Comparison of ENCODE assay signal across 1 cellular context in the genomic region with DNA sequence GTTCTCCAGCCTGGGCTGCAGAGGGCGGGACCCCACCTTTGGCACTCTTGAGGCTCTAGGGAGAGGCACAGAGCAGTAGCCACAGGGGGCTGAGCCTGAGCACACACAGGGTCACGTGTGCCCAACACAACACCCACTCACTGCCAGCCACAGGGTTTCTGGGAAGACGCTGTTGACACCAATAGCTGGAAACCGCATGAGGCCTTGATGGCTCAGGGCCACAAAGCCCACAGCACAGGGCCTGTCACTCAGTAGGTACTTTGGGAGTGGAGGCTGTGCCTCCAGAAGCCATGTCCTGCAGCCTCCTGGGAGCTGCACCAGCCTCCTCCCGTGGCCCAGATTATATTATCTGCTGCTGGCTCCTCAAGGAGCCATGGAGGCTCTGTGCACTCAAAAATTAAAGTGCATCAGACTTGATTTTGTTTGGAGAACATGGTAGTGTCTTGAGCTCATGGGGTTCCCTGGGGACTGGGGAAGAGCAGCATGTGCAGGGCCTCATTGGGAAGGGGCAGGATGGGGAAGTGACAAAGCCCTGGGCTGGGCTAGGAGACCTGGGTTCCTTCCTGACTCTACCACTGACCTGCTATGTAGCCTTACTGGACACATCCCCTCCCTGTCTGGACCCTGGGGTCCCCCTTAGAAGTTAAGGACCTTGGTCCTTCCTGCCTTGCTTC.
TF ChIP-seq lines count a peak whose summit lies in the region.

No MANE protein-coding gene starts in this region.

TF ChIP-seq in HepG2, 621 proteins besides CTCF, POLR2A, EP300 and RAD21 (continued from another document and continues in another):
- TF ChIP-seq, protein P1, sequence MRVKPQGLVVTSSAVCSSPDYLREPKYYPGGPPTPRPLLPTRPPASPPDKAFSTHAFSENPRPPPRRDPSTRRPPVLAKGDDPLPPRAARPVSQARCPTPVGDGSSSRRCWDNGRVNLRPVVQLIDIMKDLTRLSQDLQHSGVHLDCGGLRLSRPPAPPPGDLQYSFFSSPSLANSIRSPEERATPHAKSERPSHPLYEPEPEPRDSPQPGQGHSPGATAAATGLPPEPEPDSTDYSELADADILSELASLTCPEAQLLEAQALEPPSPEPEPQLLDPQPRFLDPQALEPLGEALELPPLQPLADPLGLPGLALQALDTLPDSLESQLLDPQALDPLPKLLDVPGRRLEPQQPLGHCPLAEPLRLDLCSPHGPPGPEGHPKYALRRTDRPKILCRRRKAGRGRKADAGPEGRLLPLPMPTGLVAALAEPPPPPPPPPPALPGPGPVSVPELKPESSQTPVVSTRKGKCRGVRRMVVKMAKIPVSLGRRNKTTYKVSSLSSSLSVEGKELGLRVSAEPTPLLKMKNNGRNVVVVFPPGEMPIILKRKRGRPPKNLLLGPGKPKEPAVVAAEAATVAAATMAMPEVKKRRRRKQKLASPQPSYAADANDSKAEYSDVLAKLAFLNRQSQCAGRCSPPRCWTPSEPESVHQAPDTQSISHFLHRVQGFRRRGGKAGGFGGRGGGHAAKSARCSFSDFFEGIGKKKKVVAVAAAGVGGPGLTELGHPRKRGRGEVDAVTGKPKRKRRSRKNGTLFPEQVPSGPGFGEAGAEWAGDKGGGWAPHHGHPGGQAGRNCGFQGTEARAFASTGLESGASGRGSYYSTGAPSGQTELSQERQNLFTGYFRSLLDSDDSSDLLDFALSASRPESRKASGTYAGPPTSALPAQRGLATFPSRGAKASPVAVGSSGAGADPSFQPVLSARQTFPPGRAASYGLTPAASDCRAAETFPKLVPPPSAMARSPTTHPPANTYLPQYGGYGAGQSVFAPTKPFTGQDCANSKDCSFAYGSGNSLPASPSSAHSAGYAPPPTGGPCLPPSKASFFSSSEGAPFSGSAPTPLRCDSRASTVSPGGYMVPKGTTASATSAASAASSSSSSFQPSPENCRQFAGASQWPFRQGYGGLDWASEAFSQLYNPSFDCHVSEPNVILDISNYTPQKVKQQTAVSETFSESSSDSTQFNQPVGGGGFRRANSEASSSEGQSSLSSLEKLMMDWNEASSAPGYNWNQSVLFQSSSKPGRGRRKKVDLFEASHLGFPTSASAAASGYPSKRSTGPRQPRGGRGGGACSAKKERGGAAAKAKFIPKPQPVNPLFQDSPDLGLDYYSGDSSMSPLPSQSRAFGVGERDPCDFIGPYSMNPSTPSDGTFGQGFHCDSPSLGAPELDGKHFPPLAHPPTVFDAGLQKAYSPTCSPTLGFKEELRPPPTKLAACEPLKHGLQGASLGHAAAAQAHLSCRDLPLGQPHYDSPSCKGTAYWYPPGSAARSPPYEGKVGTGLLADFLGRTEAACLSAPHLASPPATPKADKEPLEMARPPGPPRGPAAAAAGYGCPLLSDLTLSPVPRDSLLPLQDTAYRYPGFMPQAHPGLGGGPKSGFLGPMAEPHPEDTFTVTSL (CRISPR knock-in tag; IDR thresholded peaks at IDR 0.05; ENCODE audit: borderline replicate concordance): no peak
- TF ChIP-seq SETDB1 (CRISPR knock-in tag; IDR thresholded peaks at IDR 0.05; ENCODE audit: borderline replicate concordance) (no peak), ZNF44 (CRISPR knock-in tag; IDR thresholded peaks at IDR 0.05) (no peak), ZFP41 (CRISPR knock-in tag; IDR thresholded peaks at IDR 0.05; ENCODE audit: borderline replicate concordance) (no peak), SOX13 (IDR thresholded peaks at IDR 0.05) (no peak), SOX13 (CRISPR knock-in tag; conservative IDR thresholded peaks at IDR 0.05 in 1 of 2, IDR thresholded peaks at IDR 0.05 in 1 of 2) (peak in 1 of 2 experiments; percentile 57; a peak in 1 of 4 replicates), YEATS2 (CRISPR knock-in tag; IDR thresholded peaks at IDR 0.05; ENCODE audit: borderline replicate concordance) (peak; percentile 65; the same call in 1 of the 2 replicates), RFX1 (IDR thresholded peaks at IDR 0.05) (no peak), SRSF4 (IDR thresholded peaks at IDR 0.05; ENCODE audit: low read depth, low read length, poor library complexity, severe bottlenecking) (no peak), EEA1 (CRISPR knock-in tag; IDR thresholded peaks at IDR 0.05; ENCODE audit: borderline replicate concordance) (no peak), SKI (IDR thresholded peaks at IDR 0.05; ENCODE audit: partially characterized antibody) (no peak), NPAS2 (CRISPR knock-in tag; IDR thresholded peaks at IDR 0.05; ENCODE audit: borderline replicate concordance) (no peak), ZNF557 (CRISPR knock-in tag; IDR thresholded peaks at IDR 0.05) (no peak), KLF9 (CRISPR knock-in tag; IDR thresholded peaks at IDR 0.05; ENCODE audit: low read depth) (no peak), ATF1 (CRISPR knock-in tag; IDR thresholded peaks at IDR 0.05) (no peak)
- TF ChIP-seq, protein P2, sequence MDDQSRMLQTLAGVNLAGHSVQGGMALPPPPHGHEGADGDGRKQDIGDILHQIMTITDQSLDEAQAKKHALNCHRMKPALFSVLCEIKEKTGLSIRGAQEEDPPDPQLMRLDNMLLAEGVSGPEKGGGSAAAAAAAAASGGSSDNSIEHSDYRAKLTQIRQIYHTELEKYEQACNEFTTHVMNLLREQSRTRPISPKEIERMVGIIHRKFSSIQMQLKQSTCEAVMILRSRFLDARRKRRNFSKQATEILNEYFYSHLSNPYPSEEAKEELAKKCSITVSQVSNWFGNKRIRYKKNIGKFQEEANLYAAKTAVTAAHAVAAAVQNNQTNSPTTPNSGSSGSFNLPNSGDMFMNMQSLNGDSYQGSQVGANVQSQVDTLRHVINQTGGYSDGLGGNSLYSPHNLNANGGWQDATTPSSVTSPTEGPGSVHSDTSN (CRISPR knock-in tag; IDR thresholded peaks at IDR 0.05; ENCODE audit: borderline replicate concordance): no peak
- TF ChIP-seq, protein P3, sequence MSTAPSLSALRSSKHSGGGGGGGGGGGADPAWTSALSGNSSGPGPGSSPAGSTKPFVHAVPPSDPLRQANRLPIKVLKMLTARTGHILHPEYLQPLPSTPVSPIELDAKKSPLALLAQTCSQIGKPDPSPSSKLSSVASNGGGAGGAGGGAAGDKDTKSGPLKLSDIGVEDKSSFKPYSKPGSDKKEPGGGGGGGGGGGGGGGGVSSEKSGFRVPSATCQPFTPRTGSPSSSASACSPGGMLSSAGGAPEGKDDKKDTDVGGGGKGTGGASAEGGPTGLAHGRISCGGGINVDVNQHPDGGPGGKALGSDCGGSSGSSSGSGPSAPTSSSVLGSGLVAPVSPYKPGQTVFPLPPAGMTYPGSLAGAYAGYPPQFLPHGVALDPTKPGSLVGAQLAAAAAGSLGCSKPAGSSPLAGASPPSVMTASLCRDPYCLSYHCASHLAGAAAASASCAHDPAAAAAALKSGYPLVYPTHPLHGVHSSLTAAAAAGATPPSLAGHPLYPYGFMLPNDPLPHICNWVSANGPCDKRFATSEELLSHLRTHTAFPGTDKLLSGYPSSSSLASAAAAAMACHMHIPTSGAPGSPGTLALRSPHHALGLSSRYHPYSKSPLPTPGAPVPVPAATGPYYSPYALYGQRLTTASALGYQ (CRISPR knock-in tag; IDR thresholded peaks at IDR 0.05): no peak
- TF ChIP-seq, protein P4, sequence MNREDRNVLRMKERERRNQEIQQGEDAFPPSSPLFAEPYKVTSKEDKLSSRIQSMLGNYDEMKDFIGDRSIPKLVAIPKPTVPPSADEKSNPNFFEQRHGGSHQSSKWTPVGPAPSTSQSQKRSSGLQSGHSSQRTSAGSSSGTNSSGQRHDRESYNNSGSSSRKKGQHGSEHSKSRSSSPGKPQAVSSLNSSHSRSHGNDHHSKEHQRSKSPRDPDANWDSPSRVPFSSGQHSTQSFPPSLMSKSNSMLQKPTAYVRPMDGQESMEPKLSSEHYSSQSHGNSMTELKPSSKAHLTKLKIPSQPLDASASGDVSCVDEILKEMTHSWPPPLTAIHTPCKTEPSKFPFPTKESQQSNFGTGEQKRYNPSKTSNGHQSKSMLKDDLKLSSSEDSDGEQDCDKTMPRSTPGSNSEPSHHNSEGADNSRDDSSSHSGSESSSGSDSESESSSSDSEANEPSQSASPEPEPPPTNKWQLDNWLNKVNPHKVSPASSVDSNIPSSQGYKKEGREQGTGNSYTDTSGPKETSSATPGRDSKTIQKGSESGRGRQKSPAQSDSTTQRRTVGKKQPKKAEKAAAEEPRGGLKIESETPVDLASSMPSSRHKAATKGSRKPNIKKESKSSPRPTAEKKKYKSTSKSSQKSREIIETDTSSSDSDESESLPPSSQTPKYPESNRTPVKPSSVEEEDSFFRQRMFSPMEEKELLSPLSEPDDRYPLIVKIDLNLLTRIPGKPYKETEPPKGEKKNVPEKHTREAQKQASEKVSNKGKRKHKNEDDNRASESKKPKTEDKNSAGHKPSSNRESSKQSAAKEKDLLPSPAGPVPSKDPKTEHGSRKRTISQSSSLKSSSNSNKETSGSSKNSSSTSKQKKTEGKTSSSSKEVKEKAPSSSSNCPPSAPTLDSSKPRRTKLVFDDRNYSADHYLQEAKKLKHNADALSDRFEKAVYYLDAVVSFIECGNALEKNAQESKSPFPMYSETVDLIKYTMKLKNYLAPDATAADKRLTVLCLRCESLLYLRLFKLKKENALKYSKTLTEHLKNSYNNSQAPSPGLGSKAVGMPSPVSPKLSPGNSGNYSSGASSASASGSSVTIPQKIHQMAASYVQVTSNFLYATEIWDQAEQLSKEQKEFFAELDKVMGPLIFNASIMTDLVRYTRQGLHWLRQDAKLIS (CRISPR knock-in tag; IDR thresholded peaks at IDR 0.05): no peak
- TF ChIP-seq, protein P5, sequence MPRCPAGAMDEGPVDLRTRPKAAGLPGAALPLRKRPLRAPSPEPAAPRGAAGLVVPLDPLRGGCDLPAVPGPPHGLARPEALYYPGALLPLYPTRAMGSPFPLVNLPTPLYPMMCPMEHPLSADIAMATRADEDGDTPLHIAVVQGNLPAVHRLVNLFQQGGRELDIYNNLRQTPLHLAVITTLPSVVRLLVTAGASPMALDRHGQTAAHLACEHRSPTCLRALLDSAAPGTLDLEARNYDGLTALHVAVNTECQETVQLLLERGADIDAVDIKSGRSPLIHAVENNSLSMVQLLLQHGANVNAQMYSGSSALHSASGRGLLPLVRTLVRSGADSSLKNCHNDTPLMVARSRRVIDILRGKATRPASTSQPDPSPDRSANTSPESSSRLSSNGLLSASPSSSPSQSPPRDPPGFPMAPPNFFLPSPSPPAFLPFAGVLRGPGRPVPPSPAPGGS (CRISPR knock-in tag; IDR thresholded peaks at IDR 0.05): no peak
- TF ChIP-seq, protein P6, sequence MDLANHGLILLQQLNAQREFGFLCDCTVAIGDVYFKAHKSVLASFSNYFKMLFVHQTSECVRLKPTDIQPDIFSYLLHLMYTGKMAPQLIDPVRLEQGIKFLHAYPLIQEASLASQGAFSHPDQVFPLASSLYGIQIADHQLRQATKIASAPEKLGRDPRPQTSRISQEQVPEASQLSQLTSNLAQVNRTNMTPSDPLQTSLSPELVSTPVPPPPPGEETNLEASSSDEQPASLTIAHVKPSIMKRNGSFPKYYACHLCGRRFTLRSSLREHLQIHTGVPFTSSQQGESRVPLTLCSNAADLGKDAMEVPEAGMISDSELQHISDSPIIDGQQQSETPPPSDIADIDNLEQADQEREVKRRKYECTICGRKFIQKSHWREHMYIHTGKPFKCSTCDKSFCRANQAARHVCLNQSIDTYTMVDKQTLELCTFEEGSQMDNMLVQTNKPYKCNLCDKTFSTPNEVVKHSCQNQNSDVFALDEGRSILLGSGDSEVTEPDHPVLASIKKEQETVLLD (CRISPR knock-in tag; IDR thresholded peaks at IDR 0.05; ENCODE audit: low read depth): no peak
- TF ChIP-seq, protein P7, sequence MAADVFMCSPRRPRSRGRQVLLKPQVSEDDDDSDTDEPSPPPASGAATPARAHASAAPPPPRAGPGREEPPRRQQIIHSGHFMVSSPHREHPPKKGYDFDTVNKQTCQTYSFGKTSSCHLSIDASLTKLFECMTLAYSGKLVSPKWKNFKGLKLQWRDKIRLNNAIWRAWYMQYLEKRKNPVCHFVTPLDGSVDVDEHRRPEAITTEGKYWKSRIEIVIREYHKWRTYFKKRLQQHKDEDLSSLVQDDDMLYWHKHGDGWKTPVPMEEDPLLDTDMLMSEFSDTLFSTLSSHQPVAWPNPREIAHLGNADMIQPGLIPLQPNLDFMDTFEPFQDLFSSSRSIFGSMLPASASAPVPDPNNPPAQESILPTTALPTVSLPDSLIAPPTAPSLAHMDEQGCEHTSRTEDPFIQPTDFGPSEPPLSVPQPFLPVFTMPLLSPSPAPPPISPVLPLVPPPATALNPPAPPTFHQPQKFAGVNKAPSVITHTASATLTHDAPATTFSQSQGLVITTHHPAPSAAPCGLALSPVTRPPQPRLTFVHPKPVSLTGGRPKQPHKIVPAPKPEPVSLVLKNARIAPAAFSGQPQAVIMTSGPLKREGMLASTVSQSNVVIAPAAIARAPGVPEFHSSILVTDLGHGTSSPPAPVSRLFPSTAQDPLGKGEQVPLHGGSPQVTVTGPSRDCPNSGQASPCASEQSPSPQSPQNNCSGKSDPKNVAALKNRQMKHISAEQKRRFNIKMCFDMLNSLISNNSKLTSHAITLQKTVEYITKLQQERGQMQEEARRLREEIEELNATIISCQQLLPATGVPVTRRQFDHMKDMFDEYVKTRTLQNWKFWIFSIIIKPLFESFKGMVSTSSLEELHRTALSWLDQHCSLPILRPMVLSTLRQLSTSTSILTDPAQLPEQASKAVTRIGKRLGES (CRISPR knock-in tag; IDR thresholded peaks at IDR 0.05; ENCODE audit: borderline replicate concordance): no peak
